In the genomic region with DNA sequence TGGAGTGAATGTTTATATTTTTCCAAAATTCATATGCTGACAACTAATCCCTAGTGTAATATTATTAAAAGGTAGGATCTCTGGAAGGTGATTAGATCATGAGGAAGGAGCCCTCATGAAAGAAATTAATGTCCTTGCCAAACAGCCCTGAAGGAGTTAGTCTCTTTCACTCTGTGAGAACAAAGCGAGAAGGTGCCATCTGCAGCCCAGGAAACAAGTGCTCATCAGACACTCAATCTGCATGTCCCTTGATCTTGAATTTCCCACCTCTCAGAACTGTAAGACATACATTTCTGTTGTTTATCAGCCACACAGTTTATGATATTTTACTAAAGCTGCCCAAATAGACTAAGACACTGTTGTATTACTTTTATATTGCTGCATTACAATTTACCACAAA, we compare ENCODE assay signal across 18 cellular contexts.
"Had no signal": no experiment of that assay in that cellular context is flagged by ENCODE, and none has a peak within 500 bp of the region (broad histone marks: within the 10 kb centered on the region; RNA-seq: fewer than 3 reads in every experiment).

No MANE protein-coding gene starts in this region.

- H3K9me3 ChIP-seq: body of pancreas, thyroid gland had no signal

- H3K27me3 Mint-ChIP-seq: activated B cell treated with CpG ODN at 0.5 μM for 24 hours; naive thymus-derived CD4-positive, alpha-beta T cell; progenitor cell of endocrine pancreas had no signal

- H3K9ac ChIP-seq: neural progenitor cell had no signal

- H2AFZ ChIP-seq: neural progenitor cell had no signal

- H3K9me3 Mint-ChIP-seq: activated B cell treated with CpG ODN at 0.5 μM for 24 hours, neural progenitor cell had no signal

- H3K36me3 Mint-ChIP-seq: naive thymus-derived CD4-positive, alpha-beta T cell; neural progenitor cell had no signal

- H3K4me1 ChIP-seq: body of pancreas, neural progenitor cell, thyroid gland had no signal

- FAIRE-seq: TTC549 had no signal

- H3K4me3 ChIP-seq: body of pancreas, neural progenitor cell, thyroid gland had no signal

- H3K4me1 Mint-ChIP-seq: activated B cell treated with CpG ODN at 0.5 μM for 24 hours, neural progenitor cell had no signal

- ATAC-seq: activated CD8-positive, alpha-beta T cell treated with anti-CD3 and anti-CD28 coated beads, Interleukin-2, amount 10 ng/mL, durations not matched to agents 7 days and 5 days; activated T-cell treated with anti-CD3 and anti-CD28 coated beads, Interleukin-2, amount 50 U/mL, for 4 hours; body of pancreas; left cardiac atrium; naive thymus-derived CD4-positive, alpha-beta T cell had no signal

- H3K27me3 ChIP-seq: body of pancreas, neural progenitor cell, thyroid gland had no signal

- H3K4me2 ChIP-seq: neural progenitor cell had no signal

- DNase-seq: activated B cell treated with CpG ODN at 0.5 μM for 24 hours; activated CD4-positive, alpha-beta T cell treated with anti-CD3 and anti-CD28 coated beads for 48 hours; activated CD8-positive, alpha-beta T cell treated with anti-CD3 and anti-CD28 coated beads, Interleukin-2, amount 10 ng/mL, durations not matched to agents 7 days and 5 days; activated naive CD4-positive, alpha-beta T cell treated with anti-CD3 and anti-CD28 coated beads for 36 hours; activated T-cell treated with anti-CD3 and anti-CD28 coated beads, Interleukin-2, amount 50 U/mL, for 4 hours; body of pancreas; dermis blood vessel endothelial cell; effector memory CD4-positive, alpha-beta T cell; foreskin fibroblast; left cardiac atrium; mesenchymal stem cell; naive thymus-derived CD4-positive, alpha-beta T cell; stimulated activated CD8-positive, alpha-beta memory T cell treated with anti-CD3 and anti-CD28 coated beads, Interleukin-4, amount 100 ng/mL, for 48 hours; stimulated activated naive CD4-positive, alpha-beta T cell; thyroid gland had no signal

- H3K36me3 ChIP-seq: neural progenitor cell, thyroid gland had no signal

- H3K4me3 Mint-ChIP-seq: activated B cell treated with CpG ODN at 0.5 μM for 24 hours; activated CD8-positive, alpha-beta T cell treated with anti-CD3 and anti-CD28 coated beads, Interleukin-2, amount 10 ng/mL, durations not matched to agents 7 days and 5 days; activated naive CD4-positive, alpha-beta T cell treated with anti-CD3 and anti-CD28 coated beads for 36 hours; activated T-cell treated with anti-CD3 and anti-CD28 coated beads, Interleukin-2, amount 50 U/mL, for 4 hours; naive thymus-derived CD4-positive, alpha-beta T cell; neural progenitor cell had no signal

- H3K27ac ChIP-seq: body of pancreas, neural progenitor cell, thyroid gland had no signal

- H3K27ac Mint-ChIP-seq: activated B cell treated with CpG ODN at 0.5 μM for 24 hours; activated CD8-positive, alpha-beta T cell treated with anti-CD3 and anti-CD28 coated beads, Interleukin-2, amount 10 ng/mL, durations not matched to agents 7 days and 5 days; activated naive CD4-positive, alpha-beta T cell treated with anti-CD3 and anti-CD28 coated beads for 36 hours; naive thymus-derived CD4-positive, alpha-beta T cell; neural progenitor cell; progenitor cell of endocrine pancreas had no signal
